Comparison of ENCODE assay signal across 9 cellular contexts in genomic region chr7:93232673-93233018, GRCh38. TPM values are rescaled to one million over a fixed set of nuclear protein-coding genes. Genes with fewer than 3 reads are reported as not detected.
DNase-seq lines count a peak whose midpoint lies in the region; ATAC-seq, FAIRE-seq and TF ChIP-seq lines count a peak whose summit lies in the region.
"Had no signal": no experiment of that assay in that cellular context is flagged by ENCODE, and none has a peak within 500 bp of the region (broad histone marks: within the 10 kb centered on the region; RNA-seq: fewer than 3 reads in every experiment).

No MANE protein-coding gene starts in this region.

- no peaks in the 10 kb centered on the region for H3K9me3 Mint-ChIP-seq in mesothelial cell of epicardium

- no peaks in the 10 kb centered on the region for H3K9me2 ChIP-seq in MM.1S (replicated peaks; ENCODE audit: insufficient read depth, low read length)

- H3K27me3 ChIP-seq in heart left ventricle (no peaks in the 10 kb centered on the region), MM.1S (replicated peaks; ENCODE audit: insufficient read depth, low read length) (no peaks in the 10 kb centered on the region), bronchial epithelial cell (ENCODE audit: control insufficient read depth, insufficient read depth, low read length) (no peaks in the 10 kb centered on the region)

- H3K4me3 Mint-ChIP-seq in mesothelial cell of epicardium = peak overlapping the region; percentile 92

- H3F3A ChIP-seq in MM.1S (ENCODE audit: insufficient read depth, low read length) = peaks cover 12% of the 10 kb centered on the region; the same call in 1 of the 2 replicates

- peak overlapping the region; percentile 77 for H3K4me2 ChIP-seq in MM.1S (ENCODE audit: low read depth, low read length)

- no peak for TF ChIP-seq POLR2A in heart left ventricle (IDR thresholded peaks at IDR 0.05)

- H3K4me3 ChIP-seq in heart left ventricle = peak overlapping the region; percentile 63 to 89 (median 78)
- H3K4me3 ChIP-seq in MM.1S (ENCODE audit: low read length) = peak overlapping the region; percentile 67
- H3K4me3 ChIP-seq in bronchial epithelial cell (ENCODE audit: low read depth, low read length) = peak overlapping the region; percentile 87

- H2AFZ ChIP-seq in MM.1S (ENCODE audit: low read length) = peak overlapping the region; percentile 65

- H3K4me1 ChIP-seq in heart left ventricle (peaks cover 0 to 24% (median 7%) of the 10 kb centered on the region in 12 donors), MM.1S (ENCODE audit: low read length) (peaks cover 2% of the 10 kb centered on the region; the same call in 1 of the 2 replicates)

- no peak for FAIRE-seq in bronchial epithelial cell (lab: Jason Lieb, UNC)

- no peaks in the 10 kb centered on the region for H4K20me1 ChIP-seq in MM.1S (ENCODE audit: insufficient read depth, low read length)

- no peaks in the 10 kb centered on the region for H3K36me3 Mint-ChIP-seq in mesothelial cell of epicardium

- peaks cover 51% of the 10 kb centered on the region for H3K79me2 ChIP-seq in MM.1S (ENCODE audit: low read length)

- DNase-seq in heart left ventricle (no peak), Right ventricle myocardium inferior (ENCODE audit: missing footprints) (no peak), MM.1S (no peak), bronchial epithelial cell (ENCODE audit: low read depth) (peak; percentile 5), mesothelial cell of epicardium (ENCODE audit: low spot score in 2 of 2, unreplicated experiment in 2 of 2) (no peak), NK-92 (lab: John Stamatoyannopoulos, UW; ENCODE audit: unreplicated experiment) (no peak), putamen (ENCODE audit: low spot score) (no peak), D341Med (ENCODE audit: low spot score) (no peak)

- H3K27ac Mint-ChIP-seq in mesothelial cell of epicardium = peak overlapping the region; percentile 95

- H3K4me1 Mint-ChIP-seq in mesothelial cell of epicardium = peaks cover 3% of the 10 kb centered on the region

- WGBS in heart left ventricle, 4 donors = 0 to 1% (median 1%) methylated on average over 8 of the region's 8 CpGs

- ATAC-seq in heart left ventricle (no peak), Right ventricle myocardium inferior (no peak)

- peak overlapping the region in 8 of 12 donors; percentile 20 to 76 (median 72) for H3K27ac ChIP-seq in heart left ventricle
- no peak overlapping the region for H3K27ac ChIP-seq in MM.1S (ENCODE audit: low read length)

- TF ChIP-seq CTCF in heart left ventricle (IDR thresholded peaks at IDR 0.05) (no peak), MM.1S (IDR thresholded peaks at IDR 0.05; ENCODE audit: low read length) (no peak), bronchial epithelial cell (IDR thresholded peaks at IDR 0.05; ENCODE audit: insufficient read depth, low read length, severe bottlenecking) (no peak), mesothelial cell of epicardium (IDR thresholded peaks at IDR 0.05; ENCODE audit: unreplicated experiment) (no peak)

- H3K9me3 ChIP-seq in heart left ventricle (no peaks in the 10 kb centered on the region), MM.1S (replicated peaks; ENCODE audit: insufficient read depth, low read length) (no peaks in the 10 kb centered on the region)

- intact Hi-C loops in heart left ventricle (cut with DNase I) (no loop called here), Right ventricle myocardium inferior (cut with DNase I) (no loop called here)

- peaks cover 13% of the 10 kb centered on the region for H3K27me3 Mint-ChIP-seq in mesothelial cell of epicardium (ENCODE audit: low read depth)

- H3K9ac ChIP-seq in MM.1S (ENCODE audit: low read length) = peak overlapping the region; percentile 51; the same call in 1 of the 2 replicates

- H3K36me3 ChIP-seq in heart left ventricle (no peaks in the 10 kb centered on the region), MM.1S (replicated peaks; ENCODE audit: insufficient read depth, low read length) (no peaks in the 10 kb centered on the region), bronchial epithelial cell (ENCODE audit: control insufficient read depth, insufficient read depth, low read length) (no peaks in the 10 kb centered on the region)

RNA-seq across cellular contexts. Expression of gene VPS50, which starts 0.5 kb away (rescaled TPM):
- total RNA-seq in heart left ventricle (10 to 100 TPM; 13.1 to 28.7 (median 20.6) TPM), Right ventricle myocardium inferior (15.5 TPM), bronchial epithelial cell (26.1 and 33.4 TPM in 2 replicates), mesothelial cell of epicardium (22.3 to 29.6 TPM (median 26.8 TPM) in 3 replicates)
- 10 to 100 TPM in 1 of 2 donors, 1 to 10 TPM in 1; 2.9 to 13.0 TPM for polyA plus RNA-seq in heart left ventricle

RNA-seq across cellular contexts. Expression of gene HEPACAM2, which starts 6.4 kb away (rescaled TPM):
- total RNA-seq in heart left ventricle = not detected
- polyA plus RNA-seq in heart left ventricle = not detected
- total RNA-seq in Right ventricle myocardium inferior = not detected
- 0.13 TPM in 1 of 2 replicates, not detected in the other for total RNA-seq in bronchial epithelial cell
- total RNA-seq in mesothelial cell of epicardium = not detected in 3 replicates
- total RNA-seq: glomerular endothelial cell had no signal
